ENCODE assay signal across 1 cellular context in genomic region chr4:113356452-113356851, GRCh38.
TF ChIP-seq lines count a peak whose summit lies in the region.

No MANE protein-coding gene starts in this region.

TF ChIP-seq in SK-N-SH treated with all-trans-retinoic acid at 6 μM for 48 hours, 23 proteins besides CTCF, POLR2A, EP300 and RAD21 (continued from another document):
- TF ChIP-seq TSHZ2 (CRISPR knock-in tag; IDR thresholded peaks at IDR 0.05), result no peak
- TF ChIP-seq CSRNP3 (CRISPR knock-in tag; IDR thresholded peaks at IDR 0.05), result no peak
- TF ChIP-seq BACH2 (CRISPR knock-in tag; IDR thresholded peaks at IDR 0.05; ENCODE audit: borderline replicate concordance), result no peak
